In the genomic region with DNA sequence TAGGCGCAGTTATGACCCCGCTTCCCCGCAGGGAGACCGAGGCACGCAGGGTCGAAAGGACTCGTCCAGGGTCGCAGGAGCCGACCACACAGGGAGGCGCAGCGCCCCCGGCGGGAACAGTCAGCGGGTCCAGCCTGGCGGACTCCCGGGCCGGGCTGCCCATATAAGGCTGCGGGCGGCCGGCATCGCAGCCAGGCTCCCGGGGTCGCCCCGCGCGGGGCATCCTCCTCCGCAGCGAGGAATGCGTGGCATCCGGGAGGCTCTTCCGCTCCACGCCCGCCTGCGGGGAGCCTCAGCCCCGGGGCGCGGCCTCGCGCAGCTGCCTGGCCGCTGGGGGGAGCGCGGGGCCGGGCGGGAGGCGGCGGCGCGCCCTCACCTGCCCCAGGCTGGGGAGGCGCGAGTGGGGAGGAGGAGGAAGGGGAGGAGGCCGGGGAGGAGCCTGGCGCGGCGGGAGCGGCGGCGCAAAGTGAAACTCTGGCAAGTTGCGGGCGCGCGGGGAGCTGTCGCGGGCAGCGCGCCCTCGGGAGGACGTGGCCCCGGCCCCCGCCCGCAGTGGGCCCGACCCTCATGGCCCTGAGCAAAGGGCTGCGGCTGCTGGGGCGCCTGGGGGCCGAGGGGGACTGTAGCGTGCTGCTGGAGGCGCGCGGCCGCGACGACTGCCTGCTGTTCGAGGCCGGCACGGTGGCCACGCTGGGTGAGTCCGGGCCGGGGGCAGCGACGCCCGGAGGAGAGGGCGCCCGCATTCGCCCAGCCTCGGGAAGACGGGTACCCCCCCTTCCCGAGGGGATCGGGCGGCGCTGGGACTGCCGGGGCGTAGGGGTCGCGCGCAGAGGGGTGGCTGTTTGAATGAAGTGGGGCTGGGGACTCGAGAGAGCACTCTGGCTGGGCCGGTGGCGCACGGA, we compare ENCODE assay signal across 1 cellular context.
A peak's percentile ranks its signal among the peaks of the same experiment; 100 is the strongest.
TF ChIP-seq lines count a peak whose summit lies in the region.

A gene with protein sequence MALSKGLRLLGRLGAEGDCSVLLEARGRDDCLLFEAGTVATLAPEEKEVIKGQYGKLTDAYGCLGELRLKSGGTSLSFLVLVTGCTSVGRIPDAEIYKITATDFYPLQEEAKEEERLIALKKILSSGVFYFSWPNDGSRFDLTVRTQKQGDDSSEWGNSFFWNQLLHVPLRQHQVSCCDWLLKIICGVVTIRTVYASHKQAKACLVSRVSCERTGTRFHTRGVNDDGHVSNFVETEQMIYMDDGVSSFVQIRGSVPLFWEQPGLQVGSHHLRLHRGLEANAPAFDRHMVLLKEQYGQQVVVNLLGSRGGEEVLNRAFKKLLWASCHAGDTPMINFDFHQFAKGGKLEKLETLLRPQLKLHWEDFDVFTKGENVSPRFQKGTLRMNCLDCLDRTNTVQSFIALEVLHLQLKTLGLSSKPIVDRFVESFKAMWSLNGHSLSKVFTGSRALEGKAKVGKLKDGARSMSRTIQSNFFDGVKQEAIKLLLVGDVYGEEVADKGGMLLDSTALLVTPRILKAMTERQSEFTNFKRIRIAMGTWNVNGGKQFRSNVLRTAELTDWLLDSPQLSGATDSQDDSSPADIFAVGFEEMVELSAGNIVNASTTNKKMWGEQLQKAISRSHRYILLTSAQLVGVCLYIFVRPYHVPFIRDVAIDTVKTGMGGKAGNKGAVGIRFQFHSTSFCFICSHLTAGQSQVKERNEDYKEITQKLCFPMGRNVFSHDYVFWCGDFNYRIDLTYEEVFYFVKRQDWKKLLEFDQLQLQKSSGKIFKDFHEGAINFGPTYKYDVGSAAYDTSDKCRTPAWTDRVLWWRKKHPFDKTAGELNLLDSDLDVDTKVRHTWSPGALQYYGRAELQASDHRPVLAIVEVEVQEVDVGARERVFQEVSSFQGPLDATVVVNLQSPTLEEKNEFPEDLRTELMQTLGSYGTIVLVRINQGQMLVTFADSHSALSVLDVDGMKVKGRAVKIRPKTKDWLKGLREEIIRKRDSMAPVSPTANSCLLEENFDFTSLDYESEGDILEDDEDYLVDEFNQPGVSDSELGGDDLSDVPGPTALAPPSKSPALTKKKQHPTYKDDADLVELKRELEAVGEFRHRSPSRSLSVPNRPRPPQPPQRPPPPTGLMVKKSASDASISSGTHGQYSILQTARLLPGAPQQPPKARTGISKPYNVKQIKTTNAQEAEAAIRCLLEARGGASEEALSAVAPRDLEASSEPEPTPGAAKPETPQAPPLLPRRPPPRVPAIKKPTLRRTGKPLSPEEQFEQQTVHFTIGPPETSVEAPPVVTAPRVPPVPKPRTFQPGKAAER (N-terminal part only) (plus strand): TSS at position 469 of the 902 bp plus-strand sequence. CDS start 99 bp downstream, at position 568.

TF ChIP-seq in H1, 55 proteins besides CTCF, POLR2A, EP300 and RAD21:
- TF ChIP-seq RBBP5 (IDR thresholded peaks at IDR 0.05; ENCODE audit: borderline replicate concordance, low read depth, low read length) (peak; percentile 82), EGR1 (IDR thresholded peaks at IDR 0.05; ENCODE audit: borderline replicate concordance, low read depth, low read length) (peak; percentile 74; the same call in 1 of the 2 replicates), TAF7 (optimal IDR thresholded peaks at IDR 0.05; ENCODE audit: borderline replicate concordance, low read depth, low read length) (peak; percentile 19), CREB1 (IDR thresholded peaks at IDR 0.05) (peak; percentile 29; the same call in 1 of the 2 replicates), KDM1A (IDR thresholded peaks at IDR 0.05; ENCODE audit: borderline replicate concordance, low read length) (no peak; the same call in 1 of the 2 replicates), MAFK (IDR thresholded peaks at IDR 0.05; ENCODE audit: low read depth, low read length) (no peak), ZNF274 (IDR thresholded peaks at IDR 0.05; ENCODE audit: borderline replicate concordance, extremely low read depth, low read length) (no peak), SUZ12 (IDR thresholded peaks at IDR 0.05; ENCODE audit: low read length) (0 out of 2 replicates have a peak, but pooled peaks have one; percentile 12), BACH1 (IDR thresholded peaks at IDR 0.05; ENCODE audit: low read length) (peak; percentile 60; the same call in 1 of the 2 replicates), TEAD4 (IDR thresholded peaks at IDR 0.05; ENCODE audit: low read depth, low read length) (peak; percentile 79; the same call in 1 of the 2 replicates), BCL11A (IDR thresholded peaks at IDR 0.05; ENCODE audit: low read depth in 2 of 2, low read length in 2 of 2) (no peak), SIN3A (conservative IDR thresholded peaks at IDR 0.05 in 1 of 2, IDR thresholded peaks at IDR 0.05 in 1 of 2; ENCODE audit: low read depth in 1 of 2, low read length in 2 of 2) (no peak; a peak in 1 of 4 replicates), CBX5 (IDR thresholded peaks at IDR 0.05; ENCODE audit: low read depth, low read length) (no peak), RFX5 (IDR thresholded peaks at IDR 0.05; ENCODE audit: borderline replicate concordance, low read depth, low read length) (no peak), PHF8 (conservative IDR thresholded peaks at IDR 0.05; ENCODE audit: low read depth, low read length) (peak; percentile 65), KDM5A (IDR thresholded peaks at IDR 0.05; ENCODE audit: low read length) (no peak), RXRA (IDR thresholded peaks at IDR 0.05; ENCODE audit: insufficient read depth, low read depth, low read length) (no peak), TAF1 (IDR thresholded peaks at IDR 0.05; ENCODE audit: low read depth, low read length) (peak; percentile 30), ASH2L (IDR thresholded peaks at IDR 0.05; ENCODE audit: low read length) (peak; percentile 68), HDAC2 (IDR thresholded peaks at IDR 0.05; ENCODE audit: borderline replicate concordance in 1 of 2, low read depth in 2 of 2, low read length in 2 of 2) (0 out of 4 replicates have a peak, but pooled peaks have one; percentile 31 to 60), GTF2F1 (IDR thresholded peaks at IDR 0.05; ENCODE audit: borderline replicate concordance, low read depth, low read length) (no peak), JUN (IDR thresholded peaks at IDR 0.05; ENCODE audit: low read depth, low read length) (no peak), GABPA (IDR thresholded peaks at IDR 0.05; ENCODE audit: borderline replicate concordance, insufficient read depth, low read length) (no peak), POU5F1 (IDR thresholded peaks at IDR 0.05; ENCODE audit: low read depth, low read length) (no peak), SRF (IDR thresholded peaks at IDR 0.05; ENCODE audit: low read depth, low read length) (peak; percentile 97), KDM4A (IDR thresholded peaks at IDR 0.05; ENCODE audit: low read depth, low read length, severe bottlenecking) (peak; percentile 60), POLR2AphosphoS5 (IDR thresholded peaks at IDR 0.05; ENCODE audit: low read depth, low read length) (no peak)
- TF ChIP-seq, protein P1, sequence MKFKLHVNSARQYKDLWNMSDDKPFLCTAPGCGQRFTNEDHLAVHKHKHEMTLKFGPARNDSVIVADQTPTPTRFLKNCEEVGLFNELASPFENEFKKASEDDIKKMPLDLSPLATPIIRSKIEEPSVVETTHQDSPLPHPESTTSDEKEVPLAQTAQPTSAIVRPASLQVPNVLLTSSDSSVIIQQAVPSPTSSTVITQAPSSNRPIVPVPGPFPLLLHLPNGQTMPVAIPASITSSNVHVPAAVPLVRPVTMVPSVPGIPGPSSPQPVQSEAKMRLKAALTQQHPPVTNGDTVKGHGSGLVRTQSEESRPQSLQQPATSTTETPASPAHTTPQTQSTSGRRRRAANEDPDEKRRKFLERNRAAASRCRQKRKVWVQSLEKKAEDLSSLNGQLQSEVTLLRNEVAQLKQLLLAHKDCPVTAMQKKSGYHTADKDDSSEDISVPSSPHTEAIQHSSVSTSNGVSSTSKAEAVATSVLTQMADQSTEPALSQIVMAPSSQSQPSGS (IDR thresholded peaks at IDR 0.05; ENCODE audit: low read length) = no peak
- TF ChIP-seq, protein P2, sequence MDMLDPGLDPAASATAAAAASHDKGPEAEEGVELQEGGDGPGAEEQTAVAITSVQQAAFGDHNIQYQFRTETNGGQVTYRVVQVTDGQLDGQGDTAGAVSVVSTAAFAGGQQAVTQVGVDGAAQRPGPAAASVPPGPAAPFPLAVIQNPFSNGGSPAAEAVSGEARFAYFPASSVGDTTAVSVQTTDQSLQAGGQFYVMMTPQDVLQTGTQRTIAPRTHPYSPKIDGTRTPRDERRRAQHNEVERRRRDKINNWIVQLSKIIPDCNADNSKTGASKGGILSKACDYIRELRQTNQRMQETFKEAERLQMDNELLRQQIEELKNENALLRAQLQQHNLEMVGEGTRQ (IDR thresholded peaks at IDR 0.05; ENCODE audit: low read length) = no peak
- TF ChIP-seq, protein P3, sequence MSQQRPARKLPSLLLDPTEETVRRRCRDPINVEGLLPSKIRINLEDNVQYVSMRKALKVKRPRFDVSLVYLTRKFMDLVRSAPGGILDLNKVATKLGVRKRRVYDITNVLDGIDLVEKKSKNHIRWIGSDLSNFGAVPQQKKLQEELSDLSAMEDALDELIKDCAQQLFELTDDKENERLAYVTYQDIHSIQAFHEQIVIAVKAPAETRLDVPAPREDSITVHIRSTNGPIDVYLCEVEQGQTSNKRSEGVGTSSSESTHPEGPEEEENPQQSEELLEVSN (IDR thresholded peaks at IDR 0.05) = peak; percentile 56; the same call in 1 of the 2 replicates
- TF ChIP-seq, protein P4, sequence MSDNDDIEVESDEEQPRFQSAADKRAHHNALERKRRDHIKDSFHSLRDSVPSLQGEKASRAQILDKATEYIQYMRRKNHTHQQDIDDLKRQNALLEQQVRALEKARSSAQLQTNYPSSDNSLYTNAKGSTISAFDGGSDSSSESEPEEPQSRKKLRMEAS (IDR thresholded peaks at IDR 0.05) = peak; percentile 53; the same call in 1 of the 2 replicates
- TF ChIP-seq, protein P5, sequence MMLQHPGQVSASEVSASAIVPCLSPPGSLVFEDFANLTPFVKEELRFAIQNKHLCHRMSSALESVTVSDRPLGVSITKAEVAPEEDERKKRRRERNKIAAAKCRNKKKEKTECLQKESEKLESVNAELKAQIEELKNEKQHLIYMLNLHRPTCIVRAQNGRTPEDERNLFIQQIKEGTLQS (IDR thresholded peaks at IDR 0.05; ENCODE audit: insufficient read depth, low read depth, low read length) = no peak
TF ChIP-seq in H1: peak in this region for 15.
